20 cellular contexts compared by ENCODE assay signal in genomic region chr13:30058429-30058828, GRCh38.
DNase-seq lines count a peak whose midpoint lies in the region; ATAC-seq and FAIRE-seq lines count a peak whose summit lies in the region.
"Had no signal": no experiment of that assay in that cellular context is flagged by ENCODE, and none has a peak within 500 bp of the region (broad histone marks: within the 10 kb centered on the region; RNA-seq: fewer than 3 reads in every experiment).

No MANE protein-coding gene starts in this region.

- ATAC-seq in stimulated activated memory B cell treated with anti-CD40 and anti-IgM and Interleukin-4, amounts not matched to agents 10 μg/mL and 1 μg/mL and 100 μg/mL, for 72 hours, result no peak
- ATAC-seq: A549; CD8-positive, alpha-beta T cell; GM12878 had no signal

- no peaks in the 10 kb centered on the region for H3K36me3 Mint-ChIP-seq in stimulated activated memory B cell treated with anti-CD40 and anti-IgM and Interleukin-4, amounts not matched to agents 10 μg/mL and 1 μg/mL and 100 μg/mL, for 72 hours
- H3K36me3 Mint-ChIP-seq: CD8-positive, alpha-beta T cell had no signal

- DNase-seq in DMS53 (lab: John Stamatoyannopoulos, UW) (peak; percentile 10), DMS53 treated with DMSO at 0.1 percent for 48 hours (lab: John Stamatoyannopoulos, UW; ENCODE audit: unreplicated experiment) (no peak), NCI-H82 treated with DMSO at 0.1 percent for 48 hours (lab: John Stamatoyannopoulos, UW; ENCODE audit: unreplicated experiment) (no peak)
- DNase-seq: AML-193; CD4-positive, alpha-beta T cell; CD8-positive, alpha-beta T cell; COR-L47; DMS 273 treated with DMSO at 0.1 percent for 48 hours; DMS153; DMS79; DND-41; EL; GDM1 had no signal

- H3K4me3 Mint-ChIP-seq in stimulated activated memory B cell treated with anti-CD40 and anti-IgM and Interleukin-4, amounts not matched to agents 10 μg/mL and 1 μg/mL and 100 μg/mL, for 72 hours, result no peak overlapping the region
- H3K4me3 Mint-ChIP-seq: B cell; CD4-positive, alpha-beta T cell; CD8-positive, alpha-beta T cell had no signal

- no peaks in the 10 kb centered on the region for H3K9me3 Mint-ChIP-seq in stimulated activated memory B cell treated with anti-CD40 and anti-IgM and Interleukin-4, amounts not matched to agents 10 μg/mL and 1 μg/mL and 100 μg/mL, for 72 hours

- no peaks in the 10 kb centered on the region for H3K4me1 Mint-ChIP-seq in stimulated activated memory B cell treated with anti-CD40 and anti-IgM and Interleukin-4, amounts not matched to agents 10 μg/mL and 1 μg/mL and 100 μg/mL, for 72 hours
- H3K4me1 Mint-ChIP-seq: B cell had no signal

- FAIRE-seq in colon (lab: Jason Lieb, UNC), result peak; percentile 66
- FAIRE-seq: A549, GM12878, GM12892, GM18507 had no signal

- H3K27ac Mint-ChIP-seq in stimulated activated memory B cell treated with anti-CD40 and anti-IgM and Interleukin-4, amounts not matched to agents 10 μg/mL and 1 μg/mL and 100 μg/mL, for 72 hours, result no peak overlapping the region
- H3K27ac Mint-ChIP-seq: B cell; CD4-positive, alpha-beta T cell; CD8-positive, alpha-beta T cell had no signal

- H3K27me3 Mint-ChIP-seq in stimulated activated memory B cell treated with anti-CD40 and anti-IgM and Interleukin-4, amounts not matched to agents 10 μg/mL and 1 μg/mL and 100 μg/mL, for 72 hours, result peaks cover 27% of the 10 kb centered on the region
